ENCODE assay signal across 1 cellular context in the genomic region with DNA sequence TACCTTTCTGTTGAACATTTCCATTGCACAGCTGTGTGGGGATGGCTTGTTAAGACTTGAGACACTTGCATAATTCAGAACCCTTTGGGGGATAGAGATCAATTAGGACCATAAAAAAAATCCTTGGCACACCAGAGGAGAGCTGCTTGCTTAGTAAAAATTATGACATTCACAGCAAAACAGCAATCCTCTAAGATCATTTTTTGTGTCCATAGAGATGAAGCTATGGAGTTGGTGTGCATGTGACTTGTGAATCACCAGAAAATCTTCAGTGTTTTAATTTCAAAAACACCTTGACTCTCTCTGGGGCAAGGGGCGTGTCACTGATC.
TF ChIP-seq lines count a peak whose summit lies in the region.

No MANE protein-coding gene starts in this region.

TF ChIP-seq in neural cell, 6 proteins besides CTCF, POLR2A, EP300 and RAD21 (continued from another document):
- no peak for TF ChIP-seq REST (IDR thresholded peaks at IDR 0.05; ENCODE audit: borderline replicate concordance)
